1 cellular context compared by ENCODE assay signal in the genomic region with DNA sequence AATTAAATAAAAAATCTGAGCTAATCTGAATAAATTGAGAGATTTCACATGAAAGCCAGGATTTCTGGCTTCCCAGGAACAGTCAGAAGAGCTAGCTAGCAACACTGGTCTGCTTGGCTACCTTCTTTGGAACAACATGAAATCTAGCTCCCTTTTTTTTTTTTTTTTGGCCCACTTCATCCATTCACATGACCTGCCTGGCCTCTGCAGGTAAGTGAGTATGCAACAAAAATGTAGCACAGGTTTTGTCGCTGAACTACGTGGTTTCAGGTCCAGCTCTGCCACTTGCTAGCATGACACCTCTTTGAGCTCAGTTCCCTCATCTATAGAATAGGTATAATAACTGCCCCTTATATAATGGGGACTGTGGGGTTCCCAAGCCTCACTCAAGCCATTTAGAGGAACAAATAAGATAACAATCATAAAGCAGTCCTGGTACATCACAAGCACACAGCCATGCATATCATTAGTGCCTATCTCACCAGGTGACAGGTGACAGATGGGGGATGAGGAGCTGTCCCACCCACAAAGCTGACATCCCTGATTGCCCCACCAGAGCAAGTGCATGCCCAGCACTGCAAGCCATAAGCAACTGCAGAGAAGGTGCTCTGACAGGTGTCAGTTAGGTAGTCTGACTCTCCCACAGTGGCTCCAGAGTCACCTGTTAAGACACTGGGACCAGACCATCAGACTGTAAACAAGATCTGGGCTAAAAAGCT.
TF ChIP-seq lines count a peak whose summit lies in the region.

No MANE protein-coding gene starts in this region.

TF ChIP-seq in SK-N-SH treated with all-trans-retinoic acid at 6 μM for 48 hours, 23 proteins besides CTCF, POLR2A, EP300 and RAD21 (continued from another document):
- TF ChIP-seq, protein P1, sequence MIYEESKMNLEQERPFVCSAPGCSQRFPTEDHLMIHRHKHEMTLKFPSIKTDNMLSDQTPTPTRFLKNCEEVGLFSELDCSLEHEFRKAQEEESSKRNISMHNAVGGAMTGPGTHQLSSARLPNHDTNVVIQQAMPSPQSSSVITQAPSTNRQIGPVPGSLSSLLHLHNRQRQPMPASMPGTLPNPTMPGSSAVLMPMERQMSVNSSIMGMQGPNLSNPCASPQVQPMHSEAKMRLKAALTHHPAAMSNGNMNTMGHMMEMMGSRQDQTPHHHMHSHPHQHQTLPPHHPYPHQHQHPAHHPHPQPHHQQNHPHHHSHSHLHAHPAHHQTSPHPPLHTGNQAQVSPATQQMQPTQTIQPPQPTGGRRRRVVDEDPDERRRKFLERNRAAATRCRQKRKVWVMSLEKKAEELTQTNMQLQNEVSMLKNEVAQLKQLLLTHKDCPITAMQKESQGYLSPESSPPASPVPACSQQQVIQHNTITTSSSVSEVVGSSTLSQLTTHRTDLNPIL (CRISPR knock-in tag; IDR thresholded peaks at IDR 0.05; ENCODE audit: low read depth), result no peak
- TF ChIP-seq CSDC2 (CRISPR knock-in tag; IDR thresholded peaks at IDR 0.05), result no peak
- TF ChIP-seq RARB (CRISPR knock-in tag; IDR thresholded peaks at IDR 0.05), result no peak
TF ChIP-seq in SK-N-SH treated with all-trans-retinoic acid at 6 μM for 48 hours: peak in this region for 0.
